1 cellular context compared by ENCODE assay signal in the genomic region with DNA sequence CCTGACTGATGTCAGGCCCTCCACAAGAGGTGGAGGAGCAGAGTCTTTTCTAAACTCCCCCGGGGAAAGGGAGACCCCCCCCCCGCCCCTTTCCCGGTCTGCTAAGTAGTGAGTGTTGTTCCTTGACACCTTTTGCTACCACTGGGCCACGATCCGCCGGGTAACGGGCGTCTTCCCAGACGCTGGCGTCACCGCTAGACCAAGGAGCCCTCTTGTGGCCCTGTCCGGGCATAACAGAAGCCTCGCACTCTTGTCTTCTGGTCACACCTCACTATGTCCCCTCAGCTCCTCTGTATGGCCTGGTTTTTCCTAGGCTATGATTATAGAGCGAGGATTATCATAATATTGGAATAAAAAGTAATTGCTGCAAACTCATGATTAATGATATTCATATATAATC.
TF ChIP-seq lines count a peak whose summit lies in the region.
"Not testable (repeated sequence)": the region's sequence is repeated elsewhere in the genome, so short reads cannot be mapped to it uniquely, and the experiment has no call there.

No MANE protein-coding gene starts in this region.

TF ChIP-seq in HepG2, 621 proteins besides CTCF, POLR2A, EP300 and RAD21:
- TF ChIP-seq, protein P1, sequence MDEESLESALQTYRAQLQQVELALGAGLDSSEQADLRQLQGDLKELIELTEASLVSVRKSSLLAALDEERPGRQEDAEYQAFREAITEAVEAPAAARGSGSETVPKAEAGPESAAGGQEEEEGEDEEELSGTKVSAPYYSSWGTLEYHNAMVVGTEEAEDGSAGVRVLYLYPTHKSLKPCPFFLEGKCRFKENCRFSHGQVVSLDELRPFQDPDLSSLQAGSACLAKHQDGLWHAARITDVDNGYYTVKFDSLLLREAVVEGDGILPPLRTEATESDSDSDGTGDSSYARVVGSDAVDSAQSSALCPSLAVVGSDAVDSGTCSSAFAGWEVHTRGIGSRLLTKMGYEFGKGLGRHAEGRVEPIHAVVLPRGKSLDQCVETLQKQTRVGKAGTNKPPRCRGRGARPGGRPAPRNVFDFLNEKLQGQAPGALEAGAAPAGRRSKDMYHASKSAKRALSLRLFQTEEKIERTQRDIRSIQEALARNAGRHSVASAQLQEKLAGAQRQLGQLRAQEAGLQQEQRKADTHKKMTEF (CRISPR knock-in tag; IDR thresholded peaks at IDR 0.05), result 0 out of 2 replicates have a peak, but pooled peaks have one; percentile 22
- TF ChIP-seq SMC3 (IDR thresholded peaks at IDR 0.05; ENCODE audit: low read length) (peak; percentile 31; the same call in 1 of the 2 replicates), KDM2A (CRISPR knock-in tag; IDR thresholded peaks at IDR 0.05; ENCODE audit: borderline replicate concordance, low read depth) (peak; percentile 49; the same call in 1 of the 2 replicates), ERF (CRISPR knock-in tag; IDR thresholded peaks at IDR 0.05) (0 out of 2 replicates have a peak, but pooled peaks have one; percentile 17), STAG1 (CRISPR knock-in tag; IDR thresholded peaks at IDR 0.05) (peak; percentile 73), ZFY (CRISPR knock-in tag; IDR thresholded peaks at IDR 0.05) (peak; percentile 40; the same call in 1 of the 2 replicates), SAP130 (CRISPR knock-in tag; IDR thresholded peaks at IDR 0.05; ENCODE audit: low read depth) (peak; percentile 35; the same call in 1 of the 2 replicates), KAT7 (CRISPR knock-in tag; IDR thresholded peaks at IDR 0.05; ENCODE audit: borderline replicate concordance) (0 out of 2 replicates have a peak, but pooled peaks have one; percentile 41), CREB1 (CRISPR knock-in tag; IDR thresholded peaks at IDR 0.05) (peak; percentile 46; the same call in 1 of the 2 replicates)
- TF ChIP-seq, protein P2, sequence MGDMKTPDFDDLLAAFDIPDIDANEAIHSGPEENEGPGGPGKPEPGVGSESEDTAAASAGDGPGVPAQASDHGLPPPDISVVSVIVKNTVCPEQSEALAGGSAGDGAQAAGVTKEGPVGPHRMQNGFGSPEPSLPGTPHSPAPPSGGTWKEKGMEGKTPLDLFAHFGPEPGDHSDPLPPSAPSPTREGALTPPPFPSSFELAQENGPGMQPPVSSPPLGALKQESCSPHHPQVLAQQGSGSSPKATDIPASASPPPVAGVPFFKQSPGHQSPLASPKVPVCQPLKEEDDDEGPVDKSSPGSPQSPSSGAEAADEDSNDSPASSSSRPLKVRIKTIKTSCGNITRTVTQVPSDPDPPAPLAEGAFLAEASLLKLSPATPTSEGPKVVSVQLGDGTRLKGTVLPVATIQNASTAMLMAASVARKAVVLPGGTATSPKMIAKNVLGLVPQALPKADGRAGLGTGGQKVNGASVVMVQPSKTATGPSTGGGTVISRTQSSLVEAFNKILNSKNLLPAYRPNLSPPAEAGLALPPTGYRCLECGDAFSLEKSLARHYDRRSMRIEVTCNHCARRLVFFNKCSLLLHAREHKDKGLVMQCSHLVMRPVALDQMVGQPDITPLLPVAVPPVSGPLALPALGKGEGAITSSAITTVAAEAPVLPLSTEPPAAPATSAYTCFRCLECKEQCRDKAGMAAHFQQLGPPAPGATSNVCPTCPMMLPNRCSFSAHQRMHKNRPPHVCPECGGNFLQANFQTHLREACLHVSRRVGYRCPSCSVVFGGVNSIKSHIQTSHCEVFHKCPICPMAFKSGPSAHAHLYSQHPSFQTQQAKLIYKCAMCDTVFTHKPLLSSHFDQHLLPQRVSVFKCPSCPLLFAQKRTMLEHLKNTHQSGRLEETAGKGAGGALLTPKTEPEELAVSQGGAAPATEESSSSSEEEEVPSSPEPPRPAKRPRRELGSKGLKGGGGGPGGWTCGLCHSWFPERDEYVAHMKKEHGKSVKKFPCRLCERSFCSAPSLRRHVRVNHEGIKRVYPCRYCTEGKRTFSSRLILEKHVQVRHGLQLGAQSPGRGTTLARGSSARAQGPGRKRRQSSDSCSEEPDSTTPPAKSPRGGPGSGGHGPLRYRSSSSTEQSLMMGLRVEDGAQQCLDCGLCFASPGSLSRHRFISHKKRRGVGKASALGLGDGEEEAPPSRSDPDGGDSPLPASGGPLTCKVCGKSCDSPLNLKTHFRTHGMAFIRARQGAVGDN (CRISPR knock-in tag; IDR thresholded peaks at IDR 0.05), result peak; percentile 47
- TF ChIP-seq, protein P3, sequence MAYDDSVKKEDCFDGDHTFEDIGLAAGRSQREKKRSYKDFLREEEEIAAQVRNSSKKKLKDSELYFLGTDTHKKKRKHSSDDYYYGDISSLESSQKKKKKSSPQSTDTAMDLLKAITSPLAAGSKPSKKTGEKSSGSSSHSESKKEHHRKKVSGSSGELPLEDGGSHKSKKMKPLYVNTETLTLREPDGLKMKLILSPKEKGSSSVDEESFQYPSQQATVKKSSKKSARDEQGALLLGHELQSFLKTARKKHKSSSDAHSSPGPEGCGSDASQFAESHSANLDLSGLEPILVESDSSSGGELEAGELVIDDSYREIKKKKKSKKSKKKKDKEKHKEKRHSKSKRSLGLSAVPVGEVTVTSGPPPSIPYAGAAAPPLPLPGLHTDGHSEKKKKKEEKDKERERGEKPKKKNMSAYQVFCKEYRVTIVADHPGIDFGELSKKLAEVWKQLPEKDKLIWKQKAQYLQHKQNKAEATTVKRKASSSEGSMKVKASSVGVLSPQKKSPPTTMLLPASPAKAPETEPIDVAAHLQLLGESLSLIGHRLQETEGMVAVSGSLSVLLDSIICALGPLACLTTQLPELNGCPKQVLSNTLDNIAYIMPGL (CRISPR knock-in tag; IDR thresholded peaks at IDR 0.05; ENCODE audit: borderline replicate concordance in 1 of 2, low read depth in 1 of 2), result peak; percentile 23 to 57; a peak in 1 of 4 replicates
- not testable (repeated sequence) for TF ChIP-seq CREB1 (IDR thresholded peaks at IDR 0.05)
